ENCODE assay signal across 19 cellular contexts in the genomic region with DNA sequence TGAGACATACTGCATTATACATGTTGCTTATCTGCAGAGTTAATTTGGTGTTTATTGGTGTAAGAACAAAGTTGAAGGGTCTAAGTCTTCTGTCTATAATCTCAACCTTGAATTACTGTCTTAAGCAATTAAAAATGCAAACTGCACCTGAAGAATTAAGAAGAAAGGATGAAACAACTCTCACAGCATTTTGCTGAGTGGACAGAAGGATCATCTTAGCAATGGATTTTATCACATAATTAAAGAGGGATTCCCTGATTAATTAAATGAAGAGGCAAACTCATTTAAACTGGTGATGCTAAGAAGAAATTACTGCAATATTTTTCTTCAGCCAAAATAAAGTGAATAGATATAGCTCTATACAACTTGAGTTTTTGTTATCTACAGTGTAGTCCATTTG.
"Had no signal": no experiment of that assay in that cellular context is flagged by ENCODE, and none has a peak within 500 bp of the region (broad histone marks: within the 10 kb centered on the region; RNA-seq: fewer than 3 reads in every experiment).

No MANE protein-coding gene starts in this region.

- H3K79me2 ChIP-seq: hepatocyte had no signal

- H3K27ac ChIP-seq: hepatocyte, prostate gland had no signal

- H3K27me3 Mint-ChIP-seq: activated naive CD8-positive, alpha-beta T cell; naive thymus-derived CD8-positive, alpha-beta T cell; stimulated activated memory B cell treated with anti-CD40 and anti-IgM and Interleukin-4, amounts not matched to agents 10 μg/mL and 1 μg/mL and 100 μg/mL, for 72 hours; type B pancreatic cell had no signal

- H3K4me3 Mint-ChIP-seq: activated naive CD8-positive, alpha-beta T cell; endodermal cell; immature natural killer cell; mesothelial cell of epicardium; naive thymus-derived CD8-positive, alpha-beta T cell; stimulated activated memory B cell treated with anti-CD40 and anti-IgM and Interleukin-4, amounts not matched to agents 10 μg/mL and 1 μg/mL and 100 μg/mL, for 72 hours; type B pancreatic cell; WTC11 had no signal

- ATAC-seq: naive thymus-derived CD8-positive, alpha-beta T cell; stimulated activated memory B cell treated with anti-CD40 and anti-IgM and Interleukin-4, amounts not matched to agents 10 μg/mL and 1 μg/mL and 100 μg/mL, for 72 hours; WTC11 had no signal

- H3K4me2 ChIP-seq: hepatocyte, smooth muscle cell had no signal

- H3K27ac Mint-ChIP-seq: activated naive CD8-positive, alpha-beta T cell; endodermal cell; immature natural killer cell; mesothelial cell of epicardium; stimulated activated memory B cell treated with anti-CD40 and anti-IgM and Interleukin-4, amounts not matched to agents 10 μg/mL and 1 μg/mL and 100 μg/mL, for 72 hours; type B pancreatic cell; WTC11 had no signal

- H3K9me3 ChIP-seq: prostate gland had no signal

- H3K27me3 ChIP-seq: hepatocyte, right atrium auricular region, stomach had no signal

- H3K36me3 ChIP-seq: prostate gland, right atrium auricular region, stomach had no signal

- H2AFZ ChIP-seq: hepatocyte had no signal

- H3K4me3 ChIP-seq: hepatocyte, prostate gland, right atrium auricular region, smooth muscle cell, stomach had no signal

- H3K4me1 ChIP-seq: prostate gland, right atrium auricular region, stomach had no signal

- FAIRE-seq: bronchial epithelial cell had no signal

- H3K4me1 Mint-ChIP-seq: immature natural killer cell; mesothelial cell of epicardium; stimulated activated memory B cell treated with anti-CD40 and anti-IgM and Interleukin-4, amounts not matched to agents 10 μg/mL and 1 μg/mL and 100 μg/mL, for 72 hours had no signal

- H3K36me3 Mint-ChIP-seq: type B pancreatic cell had no signal

- DNase-seq: activated naive CD4-positive, alpha-beta T cell; activated T-cell treated with anti-CD3 and anti-CD28 coated beads, Interleukin-2, amount 50 U/mL, for 1 hour; cortex of kidney; endodermal cell; immature natural killer cell; naive thymus-derived CD8-positive, alpha-beta T cell; stimulated activated CD4-positive, alpha-beta T cell treated with anti-CD3 and anti-CD28 coated beads, Interleukin-15, amount 100 ng/mL, for 24 hours; stomach; T-helper 9 cell had no signal
